13 cellular contexts compared by ENCODE assay signal in genomic region chr9:41094010-41094773, GRCh38. TPM values are rescaled to one million over a fixed set of nuclear protein-coding genes. Genes with fewer than 3 reads are reported as not detected.
DNase-seq lines count a peak whose midpoint lies in the region; ATAC-seq, FAIRE-seq and TF ChIP-seq lines count a peak whose summit lies in the region.
"Not testable (repeated sequence)": the region's sequence is repeated elsewhere in the genome, so short reads cannot be mapped to it uniquely, and the experiment has no call there.
"Had no signal": no experiment of that assay in that cellular context is flagged by ENCODE, and none has a peak within 500 bp of the region (broad histone marks: within the 10 kb centered on the region; RNA-seq: fewer than 3 reads in every experiment).

No MANE protein-coding gene starts in this region.

- not testable (repeated sequence) for H2BK5ac ChIP-seq in IMR-90 (ENCODE audit: low read depth, low read length, poor library complexity, severe bottlenecking)

- ATAC-seq in IMR-90 (ENCODE audit: low read depth) (peak; percentile 61), SK-N-SH treated with all-trans-retinoic acid at 6 μM for 48 hours (peak; percentile 71), K562 (peak; percentile 47)

- not testable (repeated sequence) for H3K79me2 ChIP-seq in K562 (ENCODE audit: control insufficient read depth, insufficient read depth, low read length)

- not testable (repeated sequence) for H3K56ac ChIP-seq in IMR-90 (ENCODE audit: extremely low read depth, insufficient read depth, low read length)

- H3K23ac ChIP-seq in IMR-90 (ENCODE audit: low read depth, low read length), result not testable (repeated sequence)

- H3K4ac ChIP-seq in IMR-90 (ENCODE audit: low read depth, low read length), result not testable (repeated sequence)

- not testable (repeated sequence) for H2BK15ac ChIP-seq in IMR-90 (ENCODE audit: low read depth, low read length)

- not testable (repeated sequence) for H2AFZ ChIP-seq in IMR-90 (replicated peaks; ENCODE audit: low read length, poor library complexity); K562 (ENCODE audit: low read depth, low read length)

- not testable (repeated sequence) for H4K5ac ChIP-seq in IMR-90 (ENCODE audit: low read depth, low read length)

- TF ChIP-seq POLR2A in IMR-90 (IDR thresholded peaks at IDR 0.05; ENCODE audit: low read depth, low read length); K562 (conservative IDR thresholded peaks at IDR 0.05): not testable (repeated sequence)

- not testable (repeated sequence) for TF ChIP-seq RAD21 in IMR-90 (IDR thresholded peaks at IDR 0.05; ENCODE audit: low read length); K562 (CRISPR knock-in tag; conservative IDR thresholded peaks at IDR 0.05 in 1 of 2, IDR thresholded peaks at IDR 0.05 in 1 of 2)

- H2AK9ac ChIP-seq in IMR-90 (replicated peaks; ENCODE audit: low read depth, low read length, poor library complexity), result not testable (repeated sequence)

- intact Hi-C loops in IMR-90 (cut with micrococcal nuclease); K562 (cut with micrococcal nuclease): not testable (repeated sequence)

- not testable (repeated sequence) for H3K27ac ChIP-seq in IMR-90 (ENCODE audit: insufficient read depth, low read length); K562 (ENCODE audit: extremely low read depth, low read depth, low read length)

- H3K4me1 ChIP-seq in IMR-90 (ENCODE audit: control insufficient read depth, insufficient read depth, low read length); K562 (replicated peaks in 1 of 2; ENCODE audit: control insufficient read depth in 2 of 2, insufficient read depth in 2 of 2, low read length in 2 of 2): not testable (repeated sequence)

- not testable (repeated sequence) for TF ChIP-seq CTCF in IMR-90 (conservative IDR thresholded peaks at IDR 0.05; ENCODE audit: low read depth, low read length); K562 (IDR thresholded peaks at IDR 0.05 in 2 of 3, conservative IDR thresholded peaks at IDR 0.05 in 1 of 3; ENCODE audit: insufficient read depth in 2 of 3, low read depth in 1 of 3, low read length in 3 of 3); fibroblast of villous mesenchyme (IDR thresholded peaks at IDR 0.05; ENCODE audit: insufficient read depth, low read depth, low read length); retinal pigment epithelial cell (conservative IDR thresholded peaks at IDR 0.05; ENCODE audit: low read depth, low read length)

- not testable (repeated sequence) for H3K27me3 ChIP-seq in IMR-90 (ENCODE audit: control insufficient read depth, insufficient read depth, low read length); K562 (ENCODE audit: control insufficient read depth in 2 of 2, insufficient read depth in 2 of 2, low read length in 2 of 2)

- not testable (repeated sequence) for H4K91ac ChIP-seq in IMR-90 (ENCODE audit: insufficient read depth, low read depth, low read length)

- in situ Hi-C loops in IMR-90 (cut with MboI; ENCODE audit: low sequenced_read_pairs); K562 (cut with MboI): not testable (repeated sequence)

- not testable (repeated sequence) for H3K4me2 ChIP-seq in IMR-90 (ENCODE audit: low read depth, low read length); K562 (ENCODE audit: insufficient read depth, low read length)

- not testable (repeated sequence) for H3K9me1 ChIP-seq in IMR-90 (ENCODE audit: insufficient read depth, low read length); K562 (ENCODE audit: control insufficient read depth, insufficient read depth, low read length)

- H2BK20ac ChIP-seq in IMR-90 (ENCODE audit: low read depth, low read length), result not testable (repeated sequence)

- H2AK5ac ChIP-seq in IMR-90 (ENCODE audit: low read depth, low read length), result not testable (repeated sequence)

- not testable (repeated sequence) for H3K9ac ChIP-seq in IMR-90 (ENCODE audit: low read depth, low read length); K562 (ENCODE audit: insufficient read depth in 1 of 2, low read depth in 2 of 2, low read length in 2 of 2)

- H3K79me1 ChIP-seq in IMR-90 (ENCODE audit: low read depth in 1 of 2, low read length in 2 of 2), result not testable (repeated sequence)

- H2BK120ac ChIP-seq in IMR-90 (ENCODE audit: low read depth, low read length), result not testable (repeated sequence)

- H3K18ac ChIP-seq in IMR-90 (ENCODE audit: low read depth, low read length), result not testable (repeated sequence)

- FAIRE-seq in K562 (lab: Jason Lieb, UNC), result not testable (repeated sequence)

- H4K8ac ChIP-seq in IMR-90 (ENCODE audit: low read depth in 2 of 2, low read length in 2 of 2), result not testable (repeated sequence)

- DNase-seq in EH (ENCODE audit: low read depth) (peak; percentile 11), NCI-H226 (peak; percentile 47), fibroblast of villous mesenchyme (ENCODE audit: low read depth) (peak; percentile 47), middle frontal gyrus (ENCODE audit: extremely low spot score, low spot score) (peak; percentile 7), retinal pigment epithelial cell (ENCODE audit: low read depth) (peak; percentile 4)
- not testable (repeated sequence) for DNase-seq in IMR-90; K562 (ENCODE audit: extremely low read depth in 1 of 4, low spot score in 3 of 4)

- H3K14ac ChIP-seq in IMR-90 (replicated peaks; ENCODE audit: low read depth, low read length), result not testable (repeated sequence)

- BruUV-seq in IMR-90 (replicated peaks; lab: Mats Ljungman, UMichigan); K562 (replicated peaks; lab: Mats Ljungman, UMichigan): not testable (repeated sequence)

- POLR2A ChIA-PET in IMR-90 (lab: Charles Lee; ENCODE audit: unreplicated experiment); K562 (lab: Yijun Ruan, JAX): not testable (repeated sequence)

- no CpG with 5 or more reads among the region's 9 CpGs for WGBS in IMR-90 (ENCODE audit: extremely low coverage in 2 of 2, insufficient read length in 1 of 2), 2 experiments
- WGBS in K562 (ENCODE audit: insufficient coverage, low coverage, missing lambda C conversion rate), result 10% methylated on average over 2 of the region's 9 CpGs

- H3K9me3 ChIP-seq in IMR-90 (ENCODE audit: control insufficient read depth, insufficient read depth, low read length); K562 (replicated peaks; ENCODE audit: control insufficient read depth, insufficient read depth, low read depth, low read length): not testable (repeated sequence)

- dilution Hi-C loops in IMR-90 (cut with HindIII; ENCODE audit: low sequenced_read_pairs, unreplicated experiment), result not testable (repeated sequence)

- not testable (repeated sequence) for H4K20me1 ChIP-seq in IMR-90 (ENCODE audit: insufficient read depth, low read length); K562 (replicated peaks; ENCODE audit: control insufficient read depth, insufficient read depth, low read length)

- CTCF ChIA-PET in IMR-90 (lab: Yijun Ruan, JAX); K562 (lab: Yijun Ruan, JAX; ENCODE audit: low intra/inter-chr PET ratio): not testable (repeated sequence)

- H3K4me3 ChIP-seq in IMR-90 (ENCODE audit: insufficient read depth, low read depth, low read length); K562; fibroblast of villous mesenchyme (ENCODE audit: low read depth, low read length); retinal pigment epithelial cell (ENCODE audit: low read length): not testable (repeated sequence)

- H3K36me3 ChIP-seq in IMR-90 (ENCODE audit: control insufficient read depth, insufficient read depth, low read length); K562 (ENCODE audit: control insufficient read depth, insufficient read depth, low read length): not testable (repeated sequence)

- not testable (repeated sequence) for TF ChIP-seq EP300 in K562 (IDR thresholded peaks at IDR 0.05; ENCODE audit: low read length)

RNA-seq across cellular contexts. Expression of gene FOXD4L6, which starts 34.3 kb away (rescaled TPM):
- total RNA-seq in IMR-90 (2012; rRNA removed) (not detected in 2 replicates), K562 (2014; rRNA removed) (not detected in 2 replicates), K562 (2014; rRNA removed; fragmentation: Illumina TruSeq; extraction: Trizol) (not detected in 2 replicates), K562 (2015; rRNA removed; fragmentation: Illumina TruSeq; extraction: Trizol) (not detected in 2 replicates), K562 (2021) (not detected in 2 replicates), fibroblast of villous mesenchyme (under 0.01 TPM in 1 of 2 replicates, not detected in the other)
- polyA plus RNA-seq in IMR-90 (2012; rRNA removed) (not detected in 2 replicates), K562 (2011; rRNA removed) (not detected in 2 replicates), K562 (2014; fragmentation: Illumina TruSeq; extraction: Trizol) (not detected in 2 replicates), K562 (2014; fragmentation: Nextera tagmentation; extraction: Ambion mirVana) (not detected), K562 (2014; rRNA removed) (not detected in 2 replicates)
- polyA plus RNA-seq in IMR-90 (2012; cell fraction: cytosol; rRNA removed), result not detected in 2 replicates
- 0.12 TPM in 1 of 2 replicates, not detected in the other for polyA plus RNA-seq in IMR-90 (2012; cell fraction: nucleus; rRNA removed; ENCODE audit: low replicate concordance)
- 0.32 and 0.53 TPM in 2 replicates for total RNA-seq in K562 (2011; cell fraction: chromatin; rRNA removed; ENCODE audit: low replicate concordance)
- 0.33 TPM in 1 of 2 replicates, not detected in the other for total RNA-seq in K562 (2011; cell fraction: nucleolus; rRNA removed)
- 0.22 TPM in 1 of 2 replicates, not detected in the other for total RNA-seq in K562 (2011; cell fraction: nucleoplasm; rRNA removed)
- 0.06 TPM in 1 of 2 replicates, not detected in the other for polyA plus RNA-seq in K562 (2011; cell fraction: cytosol; rRNA removed)
- 0.17 TPM in 1 of 2 replicates, not detected in the other for polyA plus RNA-seq in K562 (2011; cell fraction: nucleus; rRNA removed)
- 0.08 TPM in 1 of 2 replicates, not detected in the other for polyA plus RNA-seq in K562 (2012)
- not detected in 2 replicates for polyA minus RNA-seq in K562 (2011; rRNA and poly(A)+ RNA removed)
- not detected in 2 replicates for polyA minus RNA-seq in K562 (2011; cell fraction: cytosol; rRNA and poly(A)+ RNA removed)
- polyA minus RNA-seq in K562 (2011; cell fraction: nucleus; rRNA and poly(A)+ RNA removed), result 0.40 and 0.44 TPM in 2 replicates
- total RNA-seq: CD4-positive, alpha-beta T cell; CD8-positive, alpha-beta memory T cell; H7 had no signal
- polyA plus RNA-seq: CD14-positive monocyte; CD8-positive, alpha-beta memory T cell; H1 had no signal
